8 cellular contexts compared by ENCODE assay signal in the genomic region with DNA sequence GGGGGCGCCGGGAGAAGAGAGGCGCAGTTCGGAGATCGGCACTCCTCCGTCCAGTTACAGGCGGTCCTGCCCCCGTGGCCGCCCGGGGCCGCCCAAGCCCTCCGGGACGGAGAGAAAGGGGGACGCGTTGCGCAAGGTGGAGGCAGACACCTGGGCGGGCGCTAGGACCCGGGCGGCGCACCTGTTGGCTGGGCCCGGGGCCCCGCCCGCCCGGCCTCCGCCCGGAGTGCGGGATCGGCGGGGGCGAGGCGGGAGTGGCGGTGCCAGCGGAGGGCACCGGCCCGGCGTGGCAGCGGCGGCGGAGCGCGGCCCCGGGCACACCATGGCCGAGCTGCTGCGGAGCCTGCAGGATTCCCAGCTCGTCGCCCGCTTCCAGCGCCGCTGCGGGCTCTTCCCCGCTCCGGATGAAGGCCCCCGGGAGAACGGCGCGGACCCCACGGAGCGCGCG.
DNase-seq lines count a peak whose midpoint lies in the region; ATAC-seq lines count a peak whose summit lies in the region.

A gene with protein sequence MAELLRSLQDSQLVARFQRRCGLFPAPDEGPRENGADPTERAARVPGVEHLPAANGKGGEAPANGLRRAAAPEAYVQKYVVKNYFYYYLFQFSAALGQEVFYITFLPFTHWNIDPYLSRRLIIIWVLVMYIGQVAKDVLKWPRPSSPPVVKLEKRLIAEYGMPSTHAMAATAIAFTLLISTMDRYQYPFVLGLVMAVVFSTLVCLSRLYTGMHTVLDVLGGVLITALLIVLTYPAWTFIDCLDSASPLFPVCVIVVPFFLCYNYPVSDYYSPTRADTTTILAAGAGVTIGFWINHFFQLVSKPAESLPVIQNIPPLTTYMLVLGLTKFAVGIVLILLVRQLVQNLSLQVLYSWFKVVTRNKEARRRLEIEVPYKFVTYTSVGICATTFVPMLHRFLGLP (plus strand): TSS at position 263 of the 448 bp plus-strand sequence. CDS start 60 bp downstream, at position 323.

- H3K36me3 ChIP-seq in HUES6 (ENCODE audit: control insufficient read depth, insufficient read depth, low read length) (no peaks in the 10 kb centered on the region), iPS-15b (ENCODE audit: control insufficient read depth, insufficient read depth, low read length) (no peaks in the 10 kb centered on the region)

- 0 out of 2 replicates have a peak, but pooled peaks cover 8% of the 10 kb centered on the region for H3K4me1 ChIP-seq in HUES6 (ENCODE audit: control insufficient read depth, insufficient read depth, low read length)
- no peaks in the 10 kb centered on the region for H3K4me1 ChIP-seq in iPS-15b (ENCODE audit: control insufficient read depth, insufficient read depth, low read length)

- H3K27me3 ChIP-seq in HUES6 (ENCODE audit: control insufficient read depth, insufficient read depth, low read length): peaks cover 93% of the 10 kb centered on the region
- H3K27me3 ChIP-seq in iPS-15b (ENCODE audit: control insufficient read depth, insufficient read depth, low read length): peaks cover 88% of the 10 kb centered on the region

- peaks cover 41% of the 10 kb centered on the region for H3K27me3 Mint-ChIP-seq in activated naive CD4-positive, alpha-beta T cell treated with anti-CD3 and anti-CD28 coated beads, Interleukin-2, amount 50 U/mL, for 24 hours

- H3K27ac Mint-ChIP-seq in activated naive CD4-positive, alpha-beta T cell treated with anti-CD3 and anti-CD28 coated beads, Interleukin-2, amount 50 U/mL, for 24 hours: peak within 1 kb of the TSS; percentile 94

- peak within 1 kb of the TSS; percentile 87 for H3K4me3 Mint-ChIP-seq in activated naive CD4-positive, alpha-beta T cell treated with anti-CD3 and anti-CD28 coated beads, Interleukin-2, amount 50 U/mL, for 24 hours

- H3K4me1 Mint-ChIP-seq in activated naive CD4-positive, alpha-beta T cell treated with anti-CD3 and anti-CD28 coated beads, Interleukin-2, amount 50 U/mL, for 24 hours: peaks cover 22% of the 10 kb centered on the region

- H3K9me3 ChIP-seq in HUES6 (ENCODE audit: control insufficient read depth, insufficient read depth, low read depth, low read length) (no peaks in the 10 kb centered on the region), iPS-15b (ENCODE audit: control insufficient read depth, insufficient read depth, low read length) (no peaks in the 10 kb centered on the region)

- H3K36me3 Mint-ChIP-seq in activated naive CD4-positive, alpha-beta T cell treated with anti-CD3 and anti-CD28 coated beads, Interleukin-2, amount 50 U/mL, for 24 hours: no peaks in the 10 kb centered on the region

- H3K9me3 Mint-ChIP-seq in activated naive CD4-positive, alpha-beta T cell treated with anti-CD3 and anti-CD28 coated beads, Interleukin-2, amount 50 U/mL, for 24 hours: no peaks in the 10 kb centered on the region

- H3K4me3 ChIP-seq in HUES6 (ENCODE audit: low read depth, low read length) (peak within 1 kb of the TSS; percentile 58), iPS-15b (ENCODE audit: low read depth, low read length) (peak within 1 kb of the TSS; percentile 52)

- no peak within 1 kb of the TSS for H3K9ac ChIP-seq in HUES6 (ENCODE audit: low read length)
- H3K9ac ChIP-seq in iPS-15b (ENCODE audit: low read depth, low read length): no peak within 1 kb of the TSS

- H3K27ac ChIP-seq in HUES6 (ENCODE audit: low read depth, low read length): no peak within 1 kb of the TSS

- DNase-seq in D341Med (ENCODE audit: low spot score): peak; percentile 71
- peak; percentile 48 for DNase-seq in stimulated activated CD4-positive, alpha-beta T cell treated with anti-CD3 and anti-CD28 coated beads, Interleukin-15, amount 100 ng/mL, for 24 hours
- DNase-seq in NCI-H2029 (lab: John Stamatoyannopoulos, UW): no peak
- no peak for DNase-seq in RPMI8226

- ATAC-seq in GM21367 (IDR thresholded peaks at IDR 0.05; ENCODE audit: unreplicated experiment): peak; percentile 26

Comparison
In these comparisons a context has a peak if more than half of its experiments do, and no peak if none do; other contexts are left out.
1. DNase-seq: peak in D341Med (single experiment) and stimulated activated CD4-positive, alpha-beta T cell treated with anti-CD3 and anti-CD28 coated beads, Interleukin-15, amount 100 ng/mL, for 24 hours (single experiment); none in NCI-H2029 (single experiment) and RPMI8226 (single experiment).